Comparison of ENCODE assay signal across 20 cellular contexts in genomic region chr13:52686381-52686780, GRCh38. TPM values are rescaled to one million over a fixed set of nuclear protein-coding genes. Genes with fewer than 3 reads are reported as not detected.
DNase-seq lines count a peak whose midpoint lies in the region; ATAC-seq lines count a peak whose summit lies in the region.
"Had no signal": no experiment of that assay in that cellular context is flagged by ENCODE, and none has a peak within 500 bp of the region (broad histone marks: within the 10 kb centered on the region; RNA-seq: fewer than 3 reads in every experiment).

No MANE protein-coding gene starts in this region.

- in situ Hi-C loops in Caki2 (cut with HindIII; ENCODE audit: low pct_unique_long_range_greater_than_20kb, low sequenced_read_pairs): no loop called here

- ATAC-seq in GM21717 (IDR thresholded peaks at IDR 0.05; ENCODE audit: unreplicated experiment) (no peak), HG03442 (IDR thresholded peaks at IDR 0.05; ENCODE audit: unreplicated experiment) (no peak)

- DNase-seq in Caki2 (ENCODE audit: low read depth) (peak; percentile 74), HT1080 (ENCODE audit: low read depth) (peak; percentile 4), astrocyte of the hippocampus (ENCODE audit: low read depth, low spot score) (peak; percentile 12), kidney tubule cell (ENCODE audit: low spot score) (peak; percentile 62), NCI-H226 (no peak)
- no peak for DNase-seq in effector CD4-positive, alpha-beta T cell
- DNase-seq: CD4-positive, alpha-beta memory T cell; NCI-H1092 treated with DMSO at 0.1 percent for 48 hours; NCI-H146; NCI-H2081; NCI-H510A; NCI-H748 treated with DMSO at 0.1 percent for 48 hours; NK-92 treated with Interleukin-12 subunit alpha and Interleukin-12 subunit beta, amount 100 ng/mL, for 24 hours; Peyer's patch; Right ventricle myocardium superior had no signal

RNA-seq across cellular contexts. Expression of gene SUGT1, which starts 33.7 kb away (rescaled TPM):
- 16.9 and 27.0 TPM in 2 replicates for total RNA-seq in Caki2 (2014; rRNA removed; shearing (Covaris generic); ENCODE audit: low replicate concordance)
- 60.6 and 79.5 TPM in 2 replicates for total RNA-seq in HT1080 (2014; rRNA removed; shearing (Covaris generic))
- polyA plus RNA-seq in HT1080 (2015; cell fraction: cytosol; rRNA removed): 54.2 and 54.4 TPM in 2 replicates
- 43.6 and 45.5 TPM in 2 replicates for polyA plus RNA-seq in HT1080 (2015; cell fraction: nucleus; rRNA removed)

RNA-seq across cellular contexts. Expression of gene HNRNPA1L2, which starts 44.1 kb away (rescaled TPM):
- 0.49 and 0.91 TPM in 2 replicates for total RNA-seq in Caki2 (2014; rRNA removed; shearing (Covaris generic); ENCODE audit: low replicate concordance)
- 3.0 and 3.1 TPM in 2 replicates for total RNA-seq in HT1080 (2014; rRNA removed; shearing (Covaris generic))
- 9.2 and 9.7 TPM in 2 replicates for polyA plus RNA-seq in HT1080 (2015; cell fraction: cytosol; rRNA removed)
- 14.3 and 17.1 TPM in 2 replicates for polyA plus RNA-seq in HT1080 (2015; cell fraction: nucleus; rRNA removed)

RNA-seq across cellular contexts. Expression of gene CNMD, which starts 53.2 kb away (rescaled TPM):
- total RNA-seq in Caki2 (2014; rRNA removed; shearing (Covaris generic); ENCODE audit: low replicate concordance): not detected in 2 replicates
- not detected in 2 replicates for total RNA-seq in HT1080 (2014; rRNA removed; shearing (Covaris generic))
- not detected in 2 replicates for polyA plus RNA-seq in HT1080 (2015; cell fraction: cytosol; rRNA removed)
- polyA plus RNA-seq in HT1080 (2015; cell fraction: nucleus; rRNA removed): not detected in 2 replicates
- total RNA-seq: A172; CD4-positive, alpha-beta memory T cell; LHCN-M2; Peyer's patch; Right ventricle myocardium superior had no signal
- polyA plus RNA-seq: BJ; CD4-positive, alpha-beta memory T cell had no signal

Comparison
In these comparisons a context has a peak if more than half of its experiments do, and no peak if none do; other contexts are left out.
1. DNase-seq: peak in Caki2 (single experiment), HT1080 (single experiment), astrocyte of the hippocampus (single experiment) and kidney tubule cell (single experiment); none in NCI-H226 (single experiment) and effector CD4-positive, alpha-beta T cell (single experiment).